Comparison of ENCODE assay signal across 8 cellular contexts in the genomic region with DNA sequence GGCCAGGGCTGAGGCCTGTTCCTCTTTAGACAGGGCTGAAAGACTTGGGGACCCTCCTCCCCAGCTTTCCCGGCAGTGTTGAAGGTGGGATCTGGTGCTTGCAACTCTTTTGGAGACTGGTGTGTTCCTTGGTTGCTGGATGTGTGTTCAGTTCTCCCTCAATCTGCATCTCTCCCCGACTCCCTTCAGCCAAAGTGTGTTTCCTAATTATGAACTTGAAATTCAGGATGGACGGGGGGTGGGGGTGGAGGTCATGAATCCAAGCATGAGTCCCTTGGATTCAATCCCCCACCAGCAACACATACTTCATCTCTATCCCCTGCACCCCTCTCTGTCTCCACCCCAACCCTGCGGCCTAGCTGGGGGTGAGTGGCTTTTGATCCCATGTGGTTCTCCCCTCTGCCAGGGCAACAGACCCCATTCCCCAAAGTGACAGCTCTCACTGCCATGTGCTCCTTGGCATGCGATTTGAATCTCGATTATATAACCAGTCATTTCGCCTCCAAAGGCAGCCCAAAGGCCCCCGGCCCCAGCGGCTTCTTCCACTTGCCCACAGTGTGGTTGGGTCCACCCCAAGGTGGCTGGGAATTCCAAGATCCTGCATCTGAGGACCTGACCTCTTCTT. TPM values are rescaled to one million over a fixed set of nuclear protein-coding genes. Genes with fewer than 3 reads are reported as not detected.
DNase-seq lines count a peak whose midpoint lies in the region; ATAC-seq and TF ChIP-seq lines count a peak whose summit lies in the region.

No MANE protein-coding gene starts in this region.

- no peak for DNase-seq in CD4-positive, CD25-positive, alpha-beta regulatory T cell
- DNase-seq in RWPE1 (ENCODE audit: low spot score) (no peak), epithelial cell of proximal tubule (ENCODE audit: low read depth) (no peak), ecto neural progenitor cell (ENCODE audit: low spot score) (no peak), AG08396 (ENCODE audit: low spot score) (no peak)

- H3K4me1 ChIP-seq in CD4-positive, CD25-positive, alpha-beta regulatory T cell (ENCODE audit: control insufficient read depth, insufficient read depth, low read length, poor library complexity, severe bottlenecking): peaks cover 7% of the 10 kb centered on the region
- H3K4me1 ChIP-seq in parathyroid adenoma: peaks cover 14% of the 10 kb centered on the region

- H3K36me3 ChIP-seq in CD4-positive, CD25-positive, alpha-beta regulatory T cell (ENCODE audit: control insufficient read depth, insufficient read depth, low read length): no peaks in the 10 kb centered on the region
- H3K36me3 ChIP-seq in parathyroid adenoma (ENCODE audit: control insufficient read depth, insufficient read depth, low read length): no peaks in the 10 kb centered on the region

- peaks cover 0 to 23% (median 5%) of the 10 kb centered on the region in 4 donors for H3K4me1 Mint-ChIP-seq in CD4-positive, CD25-positive, alpha-beta regulatory T cell

- H2AFZ ChIP-seq in parathyroid adenoma: peak overlapping the region; percentile 82

- peak overlapping the region; percentile 94 for H3K4me2 ChIP-seq in parathyroid adenoma (ENCODE audit: low read length)

- H3K27me3 ChIP-seq in CD4-positive, CD25-positive, alpha-beta regulatory T cell (ENCODE audit: control insufficient read depth, insufficient read depth, low read length): peaks cover 6% of the 10 kb centered on the region
- H3K27me3 ChIP-seq in parathyroid adenoma (ENCODE audit: control insufficient read depth, insufficient read depth, low read length): no peaks in the 10 kb centered on the region

- peaks cover 20% of the 10 kb centered on the region for H3K79me2 ChIP-seq in parathyroid adenoma

- H3K27ac ChIP-seq in CD4-positive, CD25-positive, alpha-beta regulatory T cell (ENCODE audit: insufficient read depth, low read length, poor library complexity, severe bottlenecking): no peak overlapping the region
- peak overlapping the region; percentile 92 for H3K27ac ChIP-seq in RWPE1
- peak overlapping the region; percentile 76 for H3K27ac ChIP-seq in parathyroid adenoma

- no peaks in the 10 kb centered on the region for H3K36me3 Mint-ChIP-seq in CD4-positive, CD25-positive, alpha-beta regulatory T cell

- no peak for ATAC-seq in CD4-positive, CD25-positive, alpha-beta regulatory T cell (ENCODE audit: low read depth in 2 of 2)
- ATAC-seq in GM18498 (IDR thresholded peaks at IDR 0.05; ENCODE audit: unreplicated experiment) (no peak), HG03175 (IDR thresholded peaks at IDR 0.05; ENCODE audit: unreplicated experiment) (no peak)

- CTCF ChIA-PET in RWPE1 (lab: Yijun Ruan, JAX): interaction anchor here (1.1 to 1.6 kb wide), 2 partner anchors 14 to 15 kb away, joined by 3 to 7 read pairs; no protein-coding TSS in a partner anchor

- H3K27me3 Mint-ChIP-seq in CD4-positive, CD25-positive, alpha-beta regulatory T cell: peaks cover 23% of the 10 kb centered on the region

- H3K4me3 Mint-ChIP-seq in CD4-positive, CD25-positive, alpha-beta regulatory T cell: peak overlapping the region; percentile 68 to 82 (median 72)

- POLR2A ChIA-PET in RWPE1 (lab: Yijun Ruan, JAX; ENCODE audit: low non-redundant PET): no interaction called here

- H3K4me3 ChIP-seq in CD4-positive, CD25-positive, alpha-beta regulatory T cell (ENCODE audit: low read depth, low read length): no peak overlapping the region
- peak overlapping the region; percentile 83 for H3K4me3 ChIP-seq in epithelial cell of proximal tubule (ENCODE audit: low read depth, low read length)
- peak overlapping the region; percentile 86 for H3K4me3 ChIP-seq in parathyroid adenoma (ENCODE audit: low read depth, low read length)

- H3K27ac Mint-ChIP-seq in CD4-positive, CD25-positive, alpha-beta regulatory T cell: peak overlapping the region in 1 of 3 donors; percentile 88

- TF ChIP-seq CTCF in RWPE1 (conservative IDR thresholded peaks at IDR 0.05; ENCODE audit: low read depth) (no peak), epithelial cell of proximal tubule (conservative IDR thresholded peaks at IDR 0.05; ENCODE audit: low read depth, low read length) (no peak), parathyroid adenoma (IDR thresholded peaks at IDR 0.05) (no peak)

- no peaks in the 10 kb centered on the region for H3K9me3 ChIP-seq in CD4-positive, CD25-positive, alpha-beta regulatory T cell (ENCODE audit: control insufficient read depth in 2 of 2, low read length in 2 of 2)
- H3K9me3 ChIP-seq in parathyroid adenoma (ENCODE audit: control insufficient read depth, low read length): no peaks in the 10 kb centered on the region

- H3K9ac ChIP-seq in parathyroid adenoma: no peak overlapping the region

- H3K9me3 Mint-ChIP-seq in CD4-positive, CD25-positive, alpha-beta regulatory T cell: peaks cover 0 to 2% (median 0%) of the 10 kb centered on the region in 7 donors

RNA-seq across cellular contexts. Expression of a gene that starts 1.3 kb away (rescaled TPM):
- total RNA-seq in CD4-positive, CD25-positive, alpha-beta regulatory T cell: 2.3 TPM
- polyA plus RNA-seq in CD4-positive, CD25-positive, alpha-beta regulatory T cell: under 1 TPM in 2 of 4 donors, not detected in 2; 0.22 to 0.30 TPM
- total RNA-seq in epithelial cell of proximal tubule: 28.4 and 42.3 TPM in 2 replicates
